ENCODE assay signal across 15 cellular contexts in genomic region chr16:57469917-57470470, GRCh38. TPM values are rescaled to one million over a fixed set of nuclear protein-coding genes. Genes with fewer than 3 reads are reported as not detected.
DNase-seq lines count a peak whose midpoint lies in the region; ATAC-seq and TF ChIP-seq lines count a peak whose summit lies in the region.
"Had no signal": no experiment of that assay in that cellular context is flagged by ENCODE, and none has a peak within 500 bp of the region (broad histone marks: within the 10 kb centered on the region; RNA-seq: fewer than 3 reads in every experiment).

No MANE protein-coding gene starts in this region.

- ATAC-seq in Right ventricle myocardium inferior (no peak), left lung (peak; percentile 14), upper lobe of right lung (peak; percentile 49)
- ATAC-seq: HCT116 had no signal

- H3K4me1 ChIP-seq in cardiac muscle cell (ENCODE audit: low read depth): peaks cover 21% of the 10 kb centered on the region
- peaks cover 9 to 40% of the 10 kb centered on the region in 2 donors for H3K4me1 ChIP-seq in left lung
- peaks cover 34% of the 10 kb centered on the region for H3K4me1 ChIP-seq in upper lobe of right lung

- peak overlapping the region; percentile 95 for H3K27ac ChIP-seq in cardiac muscle cell
- H3K27ac ChIP-seq in left lung: peak overlapping the region; percentile 4 to 58
- no peak overlapping the region for H3K27ac ChIP-seq in upper lobe of right lung
- H3K27ac ChIP-seq: suprapubic skin had no signal

- intact Hi-C loops in Right ventricle myocardium inferior (cut with DNase I): no loop called here
- intact Hi-C loops in left lung (cut with DNase I): no loop called here
- intact Hi-C loops in upper lobe of right lung (cut with DNase I): no loop called here

- H3K27me3 ChIP-seq in cardiac muscle cell (no peaks in the 10 kb centered on the region), left lung (no peaks in the 10 kb centered on the region), upper lobe of right lung (no peaks in the 10 kb centered on the region)
- H3K27me3 ChIP-seq: dorsolateral prefrontal cortex, suprapubic skin had no signal

- H3K9me3 ChIP-seq in cardiac muscle cell (ENCODE audit: low read depth): no peaks in the 10 kb centered on the region
- no peaks in the 10 kb centered on the region for H3K9me3 ChIP-seq in left lung
- no peaks in the 10 kb centered on the region for H3K9me3 ChIP-seq in upper lobe of right lung
- H3K9me3 ChIP-seq: suprapubic skin had no signal

- TF ChIP-seq CTCF in cardiac muscle cell (IDR thresholded peaks at IDR 0.05; ENCODE audit: low read depth, low read length) (no peak), left lung (IDR thresholded peaks at IDR 0.05) (no peak), upper lobe of right lung (IDR thresholded peaks at IDR 0.05) (no peak)

- H3K4me3 ChIP-seq in cardiac muscle cell (no peak overlapping the region), left lung (no peak overlapping the region), upper lobe of right lung (no peak overlapping the region)
- H3K4me3 ChIP-seq: dorsolateral prefrontal cortex, suprapubic skin had no signal

- peak in 1 of 2 donors; percentile 20 for DNase-seq in cardiac muscle cell (ENCODE audit: low read depth in 1 of 2, low spot score in 1 of 2)
- DNase-seq in Right ventricle myocardium inferior (ENCODE audit: missing footprints): no peak
- no peak for DNase-seq in left lung
- DNase-seq in upper lobe of right lung: no peak
- no peak for DNase-seq in GM03348 (ENCODE audit: low spot score)
- DNase-seq in HCEC 1CT: no peak
- DNase-seq: activated CD4-positive, alpha-beta memory T cell treated with anti-CD3 and anti-CD28 coated beads, Interleukin-2, amount 10 ng/mL, durations not matched to agents 7 days and 5 days; activated gamma-delta T cell; IMR-90; NCI-H1048; NCI-H774; stimulated activated CD4-positive, alpha-beta T cell treated with anti-CD3 and anti-CD28 coated beads, Interleukin-15, amount 100 ng/mL, for 24 hours had no signal

- H3K36me3 ChIP-seq in cardiac muscle cell: peaks cover 89% of the 10 kb centered on the region
- H3K36me3 ChIP-seq in left lung: peaks cover 0 to 94% of the 10 kb centered on the region in 2 donors
- peaks cover 95% of the 10 kb centered on the region for H3K36me3 ChIP-seq in upper lobe of right lung

RNA-seq across cellular contexts. Expression of gene POLR2C, which starts 7.5 kb away (rescaled TPM):
- total RNA-seq in cardiac muscle cell (126 and 164 TPM in 2 replicates), Right ventricle myocardium inferior (37.1 TPM), left lung (10 to 100 TPM; 76.5 to 85.2 TPM), upper lobe of right lung (85.1 TPM)
- polyA plus RNA-seq in cardiac muscle cell: 80.0 and 83.5 TPM in 2 replicates

RNA-seq across cellular contexts. Expression of gene DOK4, which starts 16.3 kb away (rescaled TPM):
- total RNA-seq in cardiac muscle cell: 1,502 and 2,409 TPM in 2 replicates
- polyA plus RNA-seq in cardiac muscle cell: 1,563 and 2,826 TPM in 2 replicates
- total RNA-seq in Right ventricle myocardium inferior: 8.4 TPM
- 100 to 1,000 TPM in 1 of 2 donors, 10 to 100 TPM in 1; 41.8 to 108 TPM for total RNA-seq in left lung
- total RNA-seq in upper lobe of right lung: 55.1 TPM

RNA-seq across cellular contexts. Expression of gene COQ9, which starts 22.7 kb away (rescaled TPM):
- total RNA-seq in cardiac muscle cell (111 and 115 TPM in 2 replicates), Right ventricle myocardium inferior (215 TPM), left lung (10 to 100 TPM; 47.3 to 48.8 TPM), upper lobe of right lung (35.2 TPM)
- polyA plus RNA-seq in cardiac muscle cell: 147 and 152 TPM in 2 replicates

RNA-seq across cellular contexts. Expression of gene CIAPIN1, which starts 22.8 kb away (rescaled TPM):
- total RNA-seq in cardiac muscle cell: 65.5 and 74.2 TPM in 2 replicates
- 139 and 156 TPM in 2 replicates for polyA plus RNA-seq in cardiac muscle cell
- total RNA-seq in Right ventricle myocardium inferior: 43.7 TPM
- 10 to 100 TPM; 48.6 to 51.5 TPM for total RNA-seq in left lung
- total RNA-seq in upper lobe of right lung: 31.2 TPM

Comparison
In these comparisons a context has a peak if more than half of its experiments do, and no peak if none do; other contexts are left out.
1. RNA of gene DOK4, which starts 16.3 kb away (total RNA-seq): 1,502 to 2,409 TPM in cardiac muscle cell; 41.8 to 108 TPM in left lung, 55.1 TPM in upper lobe of right lung (single experiment) and 8.4 TPM in Right ventricle myocardium inferior (single experiment); every median in the first group is over 10 times any median in the second.